Comparison of ENCODE assay signal across 1 cellular context in genomic region chr3:132659370-132660055, GRCh38.
TF ChIP-seq lines count a peak whose summit lies in the region.

TSS of gene ACAD11 (minus strand) at chr3:132659809. CDS start at chr3:132659751, 58 bp downstream.

TF ChIP-seq in IMR-90, 13 proteins besides CTCF, POLR2A, EP300 and RAD21 (continued from another document):
- no peak for TF ChIP-seq ELK1 (IDR thresholded peaks at IDR 0.05; ENCODE audit: borderline replicate concordance, low read depth, low read length)
